1 cellular context compared by ENCODE assay signal in genomic region chr12:14452865-14453264, GRCh38.
TF ChIP-seq lines count a peak whose summit lies in the region.

No MANE protein-coding gene starts in this region.

TF ChIP-seq in WTC11, 78 proteins besides CTCF, POLR2A, EP300 and RAD21 (continued from another document):
- TF ChIP-seq ERG (CRISPR knock-in tag; IDR thresholded peaks at IDR 0.05), result no peak
- TF ChIP-seq GABPB1 (CRISPR knock-in tag; IDR thresholded peaks at IDR 0.05), result no peak
- TF ChIP-seq JUN (CRISPR knock-in tag; IDR thresholded peaks at IDR 0.05), result no peak
- TF ChIP-seq ZNF121 (CRISPR knock-in tag; IDR thresholded peaks at IDR 0.05), result no peak
